Comparison of ENCODE assay signal across 16 cellular contexts in the genomic region with DNA sequence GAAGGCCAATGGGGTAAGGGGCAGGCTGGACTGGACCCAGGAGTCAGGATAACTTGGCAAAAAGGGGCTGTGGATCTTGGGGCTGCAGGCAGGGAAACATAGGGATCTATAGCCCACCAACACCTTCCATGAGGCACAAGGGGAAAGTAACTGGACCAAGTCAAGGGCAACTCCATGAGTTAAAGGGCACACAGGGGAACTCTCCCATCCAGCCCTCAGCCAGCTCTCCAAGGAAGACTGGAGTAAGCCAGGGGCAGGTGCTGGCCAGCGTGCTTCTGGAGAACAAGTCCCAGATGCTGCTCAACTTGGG. TPM values are rescaled to one million over a fixed set of nuclear protein-coding genes. Genes with fewer than 3 reads are reported as not detected.
DNase-seq lines count a peak whose midpoint lies in the region; ATAC-seq and TF ChIP-seq lines count a peak whose summit lies in the region.
"Had no signal": no experiment of that assay in that cellular context is flagged by ENCODE, and none has a peak within 500 bp of the region (broad histone marks: within the 10 kb centered on the region; RNA-seq: fewer than 3 reads in every experiment).

No MANE protein-coding gene starts in this region.

- DNase-seq in body of pancreas (no peak), neural progenitor cell (ENCODE audit: low spot score) (no peak), NCI-H69 (lab: John Stamatoyannopoulos, UW) (no peak), NCI-H1105 treated with DMSO at 0.1 percent for 48 hours (lab: John Stamatoyannopoulos, UW) (no peak), NCI-H187 (lab: John Stamatoyannopoulos, UW) (no peak)
- no peak for DNase-seq in activated T-cell treated with anti-CD3 and anti-CD28 coated beads, Interleukin-2, amount 50 U/mL, for 72 hours

- H3K27ac ChIP-seq in ACC112 (ENCODE audit: low read depth, low read length) (no peak overlapping the region), KMS-11 (no peak overlapping the region), body of pancreas (peak overlapping the region in 3 of 4 donors; percentile 12 to 52 (median 37)), neural progenitor cell (no peak overlapping the region)
- H3K27ac ChIP-seq: BLaER1, colonic mucosa, prostate gland, transverse colon had no signal

- H3F3A ChIP-seq in neural progenitor cell (ENCODE audit: low read depth), result peaks cover 10% of the 10 kb centered on the region

- no peak for ATAC-seq in body of pancreas
- ATAC-seq in activated T-cell treated with anti-CD3 and anti-CD28 coated beads, Interleukin-2, amount 50 U/mL, for 72 hours (replicated peaks in 1 of 2), result no peak

- H3K9ac ChIP-seq in KMS-11 (no peak overlapping the region), neural progenitor cell (no peak overlapping the region)
- H3K9ac ChIP-seq: BLaER1 had no signal

- TF ChIP-seq CTCF in KMS-11 (conservative IDR thresholded peaks at IDR 0.05; ENCODE audit: low read depth, low read length) (no peak), body of pancreas (IDR thresholded peaks at IDR 0.05) (no peak), neural progenitor cell (IDR thresholded peaks at IDR 0.05) (no peak)

- peak overlapping the region; percentile 18 for H3K4me3 Mint-ChIP-seq in neural progenitor cell
- H3K4me3 Mint-ChIP-seq in activated T-cell treated with anti-CD3 and anti-CD28 coated beads, Interleukin-2, amount 50 U/mL, for 72 hours, result no peak overlapping the region
- H3K4me3 Mint-ChIP-seq: activated naive CD4-positive, alpha-beta T cell treated with anti-CD3 and anti-CD28 coated beads, Interleukin-2, amount 10 ng/mL, durations not matched to agents 7 days and 5 days; natural killer cell treated with Interleukin-12 subunit alpha and Interleukin-12 subunit beta and Interleukin-15 and Interleukin-18, amount 100 ng/mL, for 72 hours had no signal

- H3K4me3 ChIP-seq in ACC112 (ENCODE audit: low read depth, low read length) (no peak overlapping the region), KMS-11 (IDR thresholded peaks at IDR 0.05; ENCODE audit: insufficient read depth, low read depth, low read length) (no peak overlapping the region), body of pancreas (no peak overlapping the region), neural progenitor cell (no peak overlapping the region)
- H3K4me3 ChIP-seq: BLaER1, colonic mucosa, prostate gland, SJCRH30, transverse colon had no signal

- H3K27me3 ChIP-seq in ACC112 (ENCODE audit: insufficient read depth, low read length) (no peaks in the 10 kb centered on the region), KMS-11 (ENCODE audit: insufficient read depth, low read depth) (no peaks in the 10 kb centered on the region), body of pancreas (no peaks in the 10 kb centered on the region), neural progenitor cell (no peaks in the 10 kb centered on the region)
- H3K27me3 ChIP-seq: BLaER1, colonic mucosa, SJCRH30, transverse colon had no signal

- TF ChIP-seq POLR2A in body of pancreas (IDR thresholded peaks at IDR 0.05), result no peak

- peaks cover 6% of the 10 kb centered on the region for H3K27me3 Mint-ChIP-seq in neural progenitor cell (ENCODE audit: insufficient read depth, low read depth)
- H3K27me3 Mint-ChIP-seq in activated T-cell treated with anti-CD3 and anti-CD28 coated beads, Interleukin-2, amount 50 U/mL, for 72 hours (ENCODE audit: low read depth), result no peaks in the 10 kb centered on the region
- H3K27me3 Mint-ChIP-seq: natural killer cell treated with Interleukin-12 subunit alpha and Interleukin-12 subunit beta and Interleukin-15 and Interleukin-18, amount 100 ng/mL, for 72 hours had no signal

- H3K27ac Mint-ChIP-seq in neural progenitor cell, result no peak overlapping the region
- H3K27ac Mint-ChIP-seq in activated T-cell treated with anti-CD3 and anti-CD28 coated beads, Interleukin-2, amount 50 U/mL, for 72 hours, result no peak overlapping the region
- H3K27ac Mint-ChIP-seq: activated naive CD4-positive, alpha-beta T cell treated with anti-CD3 and anti-CD28 coated beads, Interleukin-2, amount 10 ng/mL, durations not matched to agents 7 days and 5 days had no signal

- H3K79me2 ChIP-seq in ACC112 (ENCODE audit: control insufficient read depth, insufficient read depth, low read length, unreplicated experiment) (no peaks in the 10 kb centered on the region), KMS-11 (ENCODE audit: insufficient read depth, low read depth) (no peaks in the 10 kb centered on the region), neural progenitor cell (ENCODE audit: low read depth) (no peaks in the 10 kb centered on the region)

- H3K9me3 ChIP-seq in body of pancreas (no peaks in the 10 kb centered on the region), neural progenitor cell (ENCODE audit: low read depth) (no peaks in the 10 kb centered on the region)
- H3K9me3 ChIP-seq: BLaER1, Caco-2, colonic mucosa, prostate gland, SJCRH30, transverse colon had no signal

- H3K36me3 ChIP-seq in ACC112 (ENCODE audit: insufficient read depth, low read length), result no peaks in the 10 kb centered on the region
- H3K36me3 ChIP-seq in KMS-11 (ENCODE audit: insufficient read depth), result no peaks in the 10 kb centered on the region
- no peaks in the 10 kb centered on the region for H3K36me3 ChIP-seq in body of pancreas (replicated peaks in 1 of 2; ENCODE audit: insufficient read depth in 1 of 2, low read depth in 2 of 2)
- no peaks in the 10 kb centered on the region for H3K36me3 ChIP-seq in neural progenitor cell
- H3K36me3 ChIP-seq: BLaER1, colonic mucosa, prostate gland, SJCRH30, transverse colon had no signal

- 100% methylated on average over 1 of the region's 1 CpG; no CpG with 5 or more reads in 1 of the 2 donors for WGBS in body of pancreas, 2 donors

- H3K4me1 Mint-ChIP-seq in neural progenitor cell, result peaks cover 27% of the 10 kb centered on the region
- H3K4me1 Mint-ChIP-seq in activated T-cell treated with anti-CD3 and anti-CD28 coated beads, Interleukin-2, amount 50 U/mL, for 72 hours (ENCODE audit: low read depth), result peaks cover 37% of the 10 kb centered on the region

- peak overlapping the region; percentile 83 for H2AFZ ChIP-seq in ACC112 (ENCODE audit: low read length, unreplicated experiment)
- peak overlapping the region; percentile 33; the same call in 1 of the 2 replicates for H2AFZ ChIP-seq in KMS-11 (ENCODE audit: low read depth)
- H2AFZ ChIP-seq in neural progenitor cell (replicated peaks), result peak overlapping the region; percentile 87

- intact Hi-C loops in body of pancreas (cut with DNase I), result loop anchor here (5.0 kb wide), 1 partner anchor 887 kb away; no protein-coding TSS in a partner anchor

- H4K20me1 ChIP-seq in KMS-11 (ENCODE audit: insufficient read depth), result no peaks in the 10 kb centered on the region
- H4K20me1 ChIP-seq in neural progenitor cell (ENCODE audit: low read depth), result no peaks in the 10 kb centered on the region
- H4K20me1 ChIP-seq: BLaER1 had no signal

- no peaks in the 10 kb centered on the region for H3K9me3 Mint-ChIP-seq in neural progenitor cell
- H3K9me3 Mint-ChIP-seq in activated T-cell treated with anti-CD3 and anti-CD28 coated beads, Interleukin-2, amount 50 U/mL, for 72 hours, result no peaks in the 10 kb centered on the region
- H3K9me3 Mint-ChIP-seq: activated naive CD4-positive, alpha-beta T cell treated with anti-CD3 and anti-CD28 coated beads, Interleukin-2, amount 10 ng/mL, durations not matched to agents 7 days and 5 days; natural killer cell treated with Interleukin-12 subunit alpha and Interleukin-12 subunit beta and Interleukin-15 and Interleukin-18, amount 100 ng/mL, for 72 hours had no signal

- H3K4me2 ChIP-seq in KMS-11 (no peak overlapping the region), neural progenitor cell (no peak overlapping the region)
- H3K4me2 ChIP-seq: BLaER1 had no signal

- no peaks in the 10 kb centered on the region for H3K36me3 Mint-ChIP-seq in neural progenitor cell
- no peaks in the 10 kb centered on the region for H3K36me3 Mint-ChIP-seq in activated T-cell treated with anti-CD3 and anti-CD28 coated beads, Interleukin-2, amount 50 U/mL, for 72 hours (ENCODE audit: insufficient read depth in 2 of 2)
- H3K36me3 Mint-ChIP-seq: activated naive CD4-positive, alpha-beta T cell treated with anti-CD3 and anti-CD28 coated beads, Interleukin-2, amount 10 ng/mL, durations not matched to agents 7 days and 5 days; natural killer cell treated with Interleukin-12 subunit alpha and Interleukin-12 subunit beta and Interleukin-15 and Interleukin-18, amount 100 ng/mL, for 72 hours had no signal

- H3K4me1 ChIP-seq in ACC112 (ENCODE audit: control insufficient read depth, insufficient read depth, low read length, unreplicated experiment) (peaks cover 3% of the 10 kb centered on the region), KMS-11 (ENCODE audit: low read depth, poor library complexity, severe bottlenecking) (peaks cover 64% of the 10 kb centered on the region), body of pancreas (peaks cover 20% of the 10 kb centered on the region), neural progenitor cell (peaks cover 6% of the 10 kb centered on the region)
- H3K4me1 ChIP-seq: colonic mucosa had no signal

RNA-seq across cellular contexts. Expression of a gene that starts 31.3 kb away (rescaled TPM):
- total RNA-seq in body of pancreas (100 to 1,000 TPM; 155 to 365 TPM), neural progenitor cell (ENCODE audit: low replicate concordance) (42.9 and 95.5 TPM in 2 replicates)
- total RNA-seq in activated T-cell treated with anti-CD3 and anti-CD28 coated beads, Interleukin-2, amount 50 U/mL, for 72 hours, result 10 to 100 TPM; 95.0 TPM

Comparison
In these comparisons a context has a peak if more than half of its experiments do, and no peak if none do; other contexts are left out.
1. H2AFZ ChIP-seq: peak in every context shown above with its lines; median percentile 87 in neural progenitor cell; 83 in ACC112; 33 in KMS-11.
2. H3K27ac ChIP-seq: peak in body of pancreas (3 of 4); none in ACC112 (single experiment), KMS-11 (single experiment) and neural progenitor cell (single experiment).